Comparison of ENCODE assay signal across 1 cellular context in genomic region chr17:47949951-47950350, GRCh38.
TF ChIP-seq lines count a peak whose summit lies in the region.

No MANE protein-coding gene starts in this region.

TF ChIP-seq in K562, 482 proteins besides CTCF, POLR2A, EP300 and RAD21:
- TF ChIP-seq GTF2A2 (tag; IDR thresholded peaks at IDR 0.05), result no peak
- no peak for TF ChIP-seq MTA3 (IDR thresholded peaks at IDR 0.05; ENCODE audit: borderline replicate concordance)
- no peak for TF ChIP-seq FUS (optimal IDR thresholded peaks at IDR 0.05; ENCODE audit: low read depth, low read length)
- no peak for TF ChIP-seq NELFE (IDR thresholded peaks at IDR 0.05; ENCODE audit: insufficient read depth, insufficient read length)
- TF ChIP-seq, protein P1, sequence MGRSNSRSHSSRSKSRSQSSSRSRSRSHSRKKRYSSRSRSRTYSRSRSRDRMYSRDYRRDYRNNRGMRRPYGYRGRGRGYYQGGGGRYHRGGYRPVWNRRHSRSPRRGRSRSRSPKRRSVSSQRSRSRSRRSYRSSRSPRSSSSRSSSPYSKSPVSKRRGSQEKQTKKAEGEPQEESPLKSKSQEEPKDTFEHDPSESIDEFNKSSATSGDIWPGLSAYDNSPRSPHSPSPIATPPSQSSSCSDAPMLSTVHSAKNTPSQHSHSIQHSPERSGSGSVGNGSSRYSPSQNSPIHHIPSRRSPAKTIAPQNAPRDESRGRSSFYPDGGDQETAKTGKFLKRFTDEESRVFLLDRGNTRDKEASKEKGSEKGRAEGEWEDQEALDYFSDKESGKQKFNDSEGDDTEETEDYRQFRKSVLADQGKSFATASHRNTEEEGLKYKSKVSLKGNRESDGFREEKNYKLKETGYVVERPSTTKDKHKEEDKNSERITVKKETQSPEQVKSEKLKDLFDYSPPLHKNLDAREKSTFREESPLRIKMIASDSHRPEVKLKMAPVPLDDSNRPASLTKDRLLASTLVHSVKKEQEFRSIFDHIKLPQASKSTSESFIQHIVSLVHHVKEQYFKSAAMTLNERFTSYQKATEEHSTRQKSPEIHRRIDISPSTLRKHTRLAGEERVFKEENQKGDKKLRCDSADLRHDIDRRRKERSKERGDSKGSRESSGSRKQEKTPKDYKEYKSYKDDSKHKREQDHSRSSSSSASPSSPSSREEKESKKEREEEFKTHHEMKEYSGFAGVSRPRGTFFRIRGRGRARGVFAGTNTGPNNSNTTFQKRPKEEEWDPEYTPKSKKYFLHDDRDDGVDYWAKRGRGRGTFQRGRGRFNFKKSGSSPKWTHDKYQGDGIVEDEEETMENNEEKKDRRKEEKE (IDR thresholded peaks at IDR 0.05; ENCODE audit: borderline replicate concordance in 1 of 2, control insufficient read depth in 1 of 2, low read depth in 2 of 2, low read length in 1 of 2), result no peak
- TF ChIP-seq NFIX (CRISPR knock-in tag; IDR thresholded peaks at IDR 0.05; ENCODE audit: low read depth), result no peak
- TF ChIP-seq MAZ (CRISPR knock-in tag; conservative IDR thresholded peaks at IDR 0.05 in 1 of 2, IDR thresholded peaks at IDR 0.05 in 1 of 2), result no peak
- TF ChIP-seq FOXA1 (IDR thresholded peaks at IDR 0.05; ENCODE audit: borderline replicate concordance), result no peak
- no peak for TF ChIP-seq BDP1 (IDR thresholded peaks at IDR 0.05; ENCODE audit: insufficient read depth, insufficient read length)
- TF ChIP-seq, protein P2, sequence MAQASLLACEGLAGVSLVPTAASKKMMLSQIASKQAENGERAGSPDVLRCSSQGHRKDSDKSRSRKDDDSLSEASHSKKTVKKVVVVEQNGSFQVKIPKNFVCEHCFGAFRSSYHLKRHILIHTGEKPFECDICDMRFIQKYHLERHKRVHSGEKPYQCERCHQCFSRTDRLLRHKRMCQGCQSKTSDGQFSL (CRISPR knock-in tag; IDR thresholded peaks at IDR 0.05), result no peak
- TF ChIP-seq, protein P2 (tag; IDR thresholded peaks at IDR 0.05), result no peak
- TF ChIP-seq RHOXF2B (CRISPR knock-in tag; conservative IDR thresholded peaks at IDR 0.05), result no peak
- no peak for TF ChIP-seq DDX20 (tag; IDR thresholded peaks at IDR 0.05; ENCODE audit: low read depth)
- TF ChIP-seq SAFB2 (IDR thresholded peaks at IDR 0.05; ENCODE audit: borderline replicate concordance, low read depth, low read length, severe bottlenecking), result no peak
- TF ChIP-seq, protein P3, sequence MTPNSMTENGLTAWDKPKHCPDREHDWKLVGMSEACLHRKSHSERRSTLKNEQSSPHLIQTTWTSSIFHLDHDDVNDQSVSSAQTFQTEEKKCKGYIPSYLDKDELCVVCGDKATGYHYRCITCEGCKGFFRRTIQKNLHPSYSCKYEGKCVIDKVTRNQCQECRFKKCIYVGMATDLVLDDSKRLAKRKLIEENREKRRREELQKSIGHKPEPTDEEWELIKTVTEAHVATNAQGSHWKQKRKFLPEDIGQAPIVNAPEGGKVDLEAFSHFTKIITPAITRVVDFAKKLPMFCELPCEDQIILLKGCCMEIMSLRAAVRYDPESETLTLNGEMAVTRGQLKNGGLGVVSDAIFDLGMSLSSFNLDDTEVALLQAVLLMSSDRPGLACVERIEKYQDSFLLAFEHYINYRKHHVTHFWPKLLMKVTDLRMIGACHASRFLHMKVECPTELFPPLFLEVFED (CRISPR knock-in tag; conservative IDR thresholded peaks at IDR 0.05), result no peak
- TF ChIP-seq TRIM25 (IDR thresholded peaks at IDR 0.05; ENCODE audit: borderline replicate concordance), result no peak
- no peak for TF ChIP-seq ZZZ3 (IDR thresholded peaks at IDR 0.05)
- TF ChIP-seq, protein P4, sequence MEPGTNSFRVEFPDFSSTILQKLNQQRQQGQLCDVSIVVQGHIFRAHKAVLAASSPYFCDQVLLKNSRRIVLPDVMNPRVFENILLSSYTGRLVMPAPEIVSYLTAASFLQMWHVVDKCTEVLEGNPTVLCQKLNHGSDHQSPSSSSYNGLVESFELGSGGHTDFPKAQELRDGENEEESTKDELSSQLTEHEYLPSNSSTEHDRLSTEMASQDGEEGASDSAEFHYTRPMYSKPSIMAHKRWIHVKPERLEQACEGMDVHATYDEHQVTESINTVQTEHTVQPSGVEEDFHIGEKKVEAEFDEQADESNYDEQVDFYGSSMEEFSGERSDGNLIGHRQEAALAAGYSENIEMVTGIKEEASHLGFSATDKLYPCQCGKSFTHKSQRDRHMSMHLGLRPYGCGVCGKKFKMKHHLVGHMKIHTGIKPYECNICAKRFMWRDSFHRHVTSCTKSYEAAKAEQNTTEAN (CRISPR knock-in tag; IDR thresholded peaks at IDR 0.05), result no peak
- no peak for TF ChIP-seq DACH1 (IDR thresholded peaks at IDR 0.05; ENCODE audit: partially characterized antibody)
TF ChIP-seq in K562: peak in this region for 0.
